In genomic region chr18:26818461-26818860, GRCh38 we compare ENCODE assay signal across 1 cellular context.
TF ChIP-seq lines count a peak whose summit lies in the region.

No MANE protein-coding gene starts in this region.

TF ChIP-seq in HEK293, 187 proteins besides CTCF, POLR2A, EP300 and RAD21:
- 0 out of 2 replicates have a peak, but pooled peaks have one; percentile 19 for TF ChIP-seq ZNF280D (tag by site-specific recombination; IDR thresholded peaks at IDR 0.05)
- TF ChIP-seq EGR2 (tag by site-specific recombination; IDR thresholded peaks at IDR 0.05; ENCODE audit: low read depth): no peak
- TF ChIP-seq SETDB1 (IDR thresholded peaks at IDR 0.05; ENCODE audit: insufficient read length, low read length): peak; percentile 92
